2 cellular contexts compared by ENCODE assay signal in the genomic region with DNA sequence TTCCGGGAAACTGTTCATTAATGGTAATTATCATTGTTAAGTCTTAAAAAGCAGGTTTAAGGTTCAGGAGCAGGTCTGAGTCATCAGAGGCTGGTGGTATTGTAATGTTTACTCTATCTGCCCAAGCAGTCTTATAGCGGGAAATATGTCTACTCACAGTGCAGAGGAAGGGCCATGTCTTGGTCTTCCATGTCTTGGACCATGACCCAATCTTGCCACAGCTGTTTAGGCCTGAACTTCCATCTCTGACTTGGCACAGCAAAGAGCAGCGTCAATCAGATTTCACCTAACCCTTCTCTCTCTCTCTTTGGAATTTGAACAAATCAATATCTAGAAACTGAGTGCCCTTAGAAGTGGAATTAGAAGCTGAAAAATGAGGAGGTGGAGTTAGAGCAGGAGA.
TF ChIP-seq lines count a peak whose summit lies in the region.

No MANE protein-coding gene starts in this region.

TF ChIP-seq in liver, 16 proteins besides CTCF, POLR2A, EP300 and RAD21 (continued from another document):
- TF ChIP-seq, protein P1, sequence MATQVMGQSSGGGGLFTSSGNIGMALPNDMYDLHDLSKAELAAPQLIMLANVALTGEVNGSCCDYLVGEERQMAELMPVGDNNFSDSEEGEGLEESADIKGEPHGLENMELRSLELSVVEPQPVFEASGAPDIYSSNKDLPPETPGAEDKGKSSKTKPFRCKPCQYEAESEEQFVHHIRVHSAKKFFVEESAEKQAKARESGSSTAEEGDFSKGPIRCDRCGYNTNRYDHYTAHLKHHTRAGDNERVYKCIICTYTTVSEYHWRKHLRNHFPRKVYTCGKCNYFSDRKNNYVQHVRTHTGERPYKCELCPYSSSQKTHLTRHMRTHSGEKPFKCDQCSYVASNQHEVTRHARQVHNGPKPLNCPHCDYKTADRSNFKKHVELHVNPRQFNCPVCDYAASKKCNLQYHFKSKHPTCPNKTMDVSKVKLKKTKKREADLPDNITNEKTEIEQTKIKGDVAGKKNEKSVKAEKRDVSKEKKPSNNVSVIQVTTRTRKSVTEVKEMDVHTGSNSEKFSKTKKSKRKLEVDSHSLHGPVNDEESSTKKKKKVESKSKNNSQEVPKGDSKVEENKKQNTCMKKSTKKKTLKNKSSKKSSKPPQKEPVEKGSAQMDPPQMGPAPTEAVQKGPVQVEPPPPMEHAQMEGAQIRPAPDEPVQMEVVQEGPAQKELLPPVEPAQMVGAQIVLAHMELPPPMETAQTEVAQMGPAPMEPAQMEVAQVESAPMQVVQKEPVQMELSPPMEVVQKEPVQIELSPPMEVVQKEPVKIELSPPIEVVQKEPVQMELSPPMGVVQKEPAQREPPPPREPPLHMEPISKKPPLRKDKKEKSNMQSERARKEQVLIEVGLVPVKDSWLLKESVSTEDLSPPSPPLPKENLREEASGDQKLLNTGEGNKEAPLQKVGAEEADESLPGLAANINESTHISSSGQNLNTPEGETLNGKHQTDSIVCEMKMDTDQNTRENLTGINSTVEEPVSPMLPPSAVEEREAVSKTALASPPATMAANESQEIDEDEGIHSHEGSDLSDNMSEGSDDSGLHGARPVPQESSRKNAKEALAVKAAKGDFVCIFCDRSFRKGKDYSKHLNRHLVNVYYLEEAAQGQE (IDR thresholded peaks at IDR 0.05): no peak
- TF ChIP-seq, protein P2, sequence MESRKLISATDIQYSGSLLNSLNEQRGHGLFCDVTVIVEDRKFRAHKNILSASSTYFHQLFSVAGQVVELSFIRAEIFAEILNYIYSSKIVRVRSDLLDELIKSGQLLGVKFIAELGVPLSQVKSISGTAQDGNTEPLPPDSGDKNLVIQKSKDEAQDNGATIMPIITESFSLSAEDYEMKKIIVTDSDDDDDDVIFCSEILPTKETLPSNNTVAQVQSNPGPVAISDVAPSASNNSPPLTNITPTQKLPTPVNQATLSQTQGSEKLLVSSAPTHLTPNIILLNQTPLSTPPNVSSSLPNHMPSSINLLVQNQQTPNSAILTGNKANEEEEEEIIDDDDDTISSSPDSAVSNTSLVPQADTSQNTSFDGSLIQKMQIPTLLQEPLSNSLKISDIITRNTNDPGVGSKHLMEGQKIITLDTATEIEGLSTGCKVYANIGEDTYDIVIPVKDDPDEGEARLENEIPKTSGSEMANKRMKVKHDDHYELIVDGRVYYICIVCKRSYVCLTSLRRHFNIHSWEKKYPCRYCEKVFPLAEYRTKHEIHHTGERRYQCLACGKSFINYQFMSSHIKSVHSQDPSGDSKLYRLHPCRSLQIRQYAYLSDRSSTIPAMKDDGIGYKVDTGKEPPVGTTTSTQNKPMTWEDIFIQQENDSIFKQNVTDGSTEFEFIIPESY (IDR thresholded peaks at IDR 0.05): no peak
- TF ChIP-seq HNF4G (IDR thresholded peaks at IDR 0.05) (peak; percentile 41), SP1 (IDR thresholded peaks at IDR 0.05) (peak; percentile 12), NR2F2 (IDR thresholded peaks at IDR 0.05) (no peak), YY1 (IDR thresholded peaks at IDR 0.05) (no peak)
- TF ChIP-seq, protein P3, sequence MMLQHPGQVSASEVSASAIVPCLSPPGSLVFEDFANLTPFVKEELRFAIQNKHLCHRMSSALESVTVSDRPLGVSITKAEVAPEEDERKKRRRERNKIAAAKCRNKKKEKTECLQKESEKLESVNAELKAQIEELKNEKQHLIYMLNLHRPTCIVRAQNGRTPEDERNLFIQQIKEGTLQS (IDR thresholded peaks at IDR 0.05): no peak

TF ChIP-seq in HepG2, 621 proteins besides CTCF, POLR2A, EP300 and RAD21 (continued from another document):
- no peak for TF ChIP-seq ATF7 (IDR thresholded peaks at IDR 0.05)
- TF ChIP-seq ATF7 (CRISPR knock-in tag; IDR thresholded peaks at IDR 0.05): no peak
- no peak for TF ChIP-seq ZNF296 (CRISPR knock-in tag; conservative IDR thresholded peaks at IDR 0.05)
- TF ChIP-seq TAF1 (CRISPR knock-in tag; IDR thresholded peaks at IDR 0.05): no peak
- no peak for TF ChIP-seq U2AF2 (IDR thresholded peaks at IDR 0.05; ENCODE audit: low read depth, low read length)
- TF ChIP-seq ZNF230 (CRISPR knock-in tag; IDR thresholded peaks at IDR 0.05): no peak
- TF ChIP-seq, protein P4, sequence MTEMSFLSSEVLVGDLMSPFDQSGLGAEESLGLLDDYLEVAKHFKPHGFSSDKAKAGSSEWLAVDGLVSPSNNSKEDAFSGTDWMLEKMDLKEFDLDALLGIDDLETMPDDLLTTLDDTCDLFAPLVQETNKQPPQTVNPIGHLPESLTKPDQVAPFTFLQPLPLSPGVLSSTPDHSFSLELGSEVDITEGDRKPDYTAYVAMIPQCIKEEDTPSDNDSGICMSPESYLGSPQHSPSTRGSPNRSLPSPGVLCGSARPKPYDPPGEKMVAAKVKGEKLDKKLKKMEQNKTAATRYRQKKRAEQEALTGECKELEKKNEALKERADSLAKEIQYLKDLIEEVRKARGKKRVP (CRISPR knock-in tag; IDR thresholded peaks at IDR 0.05): no peak
- no peak for TF ChIP-seq ADNP (CRISPR knock-in tag; IDR thresholded peaks at IDR 0.05)
- TF ChIP-seq ZNF660 (CRISPR knock-in tag; IDR thresholded peaks at IDR 0.05; ENCODE audit: borderline replicate concordance, low read depth): no peak
